20 cellular contexts compared by ENCODE assay signal in genomic region chr16:87351320-87351698, GRCh38. TPM values are rescaled to one million over a fixed set of nuclear protein-coding genes. Genes with fewer than 3 reads are reported as not detected.
A peak's percentile ranks its signal among the peaks of the same experiment; 100 is the strongest.
DNase-seq lines count a peak whose midpoint lies in the region; ATAC-seq and TF ChIP-seq lines count a peak whose summit lies in the region.
"Had no signal": no experiment of that assay in that cellular context is flagged by ENCODE, and none has a peak within 500 bp of the region (broad histone marks: within the 10 kb centered on the region; RNA-seq: fewer than 3 reads in every experiment).

No MANE protein-coding gene starts in this region.

- no peak overlapping the region for H2BK5ac ChIP-seq in mesenchymal stem cell (ENCODE audit: low read depth, low read length, poor library complexity, severe bottlenecking)

- no peak overlapping the region for H2AFZ ChIP-seq in mesenchymal stem cell (ENCODE audit: low read depth, low read length)
- H2AFZ ChIP-seq: parathyroid adenoma had no signal

- peaks cover 41 to 52% of the 10 kb centered on the region in 2 experiments for H3K36me3 ChIP-seq in mesenchymal stem cell (ENCODE audit: control insufficient read depth in 1 of 2, insufficient read depth in 2 of 2, low read depth in 1 of 2, low read length in 2 of 2)
- H3K36me3 ChIP-seq in thoracic aorta, result peaks cover 13% of the 10 kb centered on the region

- H3K18ac ChIP-seq in mesenchymal stem cell (ENCODE audit: low read depth in 1 of 2, low read length in 2 of 2), result no peak overlapping the region

- H3K9me3 ChIP-seq in mesenchymal stem cell (ENCODE audit: control insufficient read depth, low read length), result no peaks in the 10 kb centered on the region
- H3K9me3 ChIP-seq in thoracic aorta, result no peaks in the 10 kb centered on the region
- H3K9me3 ChIP-seq: BLaER1 treated with 17β-estradiol and CSF1 and Interleukin-3, amounts not matched to agents 10 nM and 100 nM; body of pancreas; heart left ventricle; transverse colon had no signal

- H3K79me1 ChIP-seq in mesenchymal stem cell (replicated peaks; ENCODE audit: low read length, poor library complexity, severe bottlenecking), result peaks cover 51% of the 10 kb centered on the region

- H3K27me3 ChIP-seq in mesenchymal stem cell (ENCODE audit: control insufficient read depth in 1 of 2, insufficient read depth in 1 of 2, low read length in 2 of 2) (no peaks in the 10 kb centered on the region), thoracic aorta (replicated peaks; ENCODE audit: insufficient read depth) (no peaks in the 10 kb centered on the region)
- H3K27me3 ChIP-seq: body of pancreas, heart left ventricle, transverse colon had no signal

- H4K91ac ChIP-seq in mesenchymal stem cell (ENCODE audit: low read length), result no peak overlapping the region

- H3K4me2 ChIP-seq in mesenchymal stem cell (ENCODE audit: low read length, poor library complexity, severe bottlenecking), result no peak overlapping the region
- H3K4me2 ChIP-seq: BLaER1 treated with 17β-estradiol and CSF1 and Interleukin-3, amounts not matched to agents 10 nM and 100 nM had no signal

- H3K14ac ChIP-seq in mesenchymal stem cell (ENCODE audit: low read length in 2 of 2), result no peak overlapping the region

- H3K4me1 ChIP-seq in mesenchymal stem cell (ENCODE audit: control insufficient read depth, insufficient read depth, low read depth, low read length) (peaks cover 7% of the 10 kb centered on the region), thoracic aorta (ENCODE audit: control insufficient read depth in 1 of 2, low read depth in 2 of 2) (peaks cover 4 to 18% of the 10 kb centered on the region in 2 donors)
- H3K4me1 ChIP-seq: body of pancreas, parathyroid adenoma had no signal

- H2BK15ac ChIP-seq in mesenchymal stem cell (ENCODE audit: low read depth, poor library complexity, severe bottlenecking), result no peak overlapping the region

- TF ChIP-seq CTCF in thoracic aorta (IDR thresholded peaks at IDR 0.05), result no peak

- H4K8ac ChIP-seq in mesenchymal stem cell (ENCODE audit: low read length), result no peak overlapping the region

- H2BK120ac ChIP-seq in mesenchymal stem cell (ENCODE audit: low read depth, low read length), result no peak overlapping the region

- peak overlapping the region; percentile 68 for H3K9ac ChIP-seq in mesenchymal stem cell (ENCODE audit: low read length)
- H3K9ac ChIP-seq: parathyroid adenoma had no signal

- no peak overlapping the region for H3K23ac ChIP-seq in mesenchymal stem cell (ENCODE audit: low read length in 2 of 2)

- 57% methylated on average over 9 of the region's 9 CpGs for WGBS in mesenchymal stem cell

- peak; percentile 35 for DNase-seq in Right ventricle myocardium superior
- DNase-seq in cardiac septum (ENCODE audit: low spot score), result no peak
- no peak for DNase-seq in mesenchymal stem cell
- no peak for DNase-seq in thoracic aorta (ENCODE audit: low spot score)
- DNase-seq in activated gamma-delta T cell (lab: John Stamatoyannopoulos, UW), result no peak
- DNase-seq in HPDE6-E6E7 (ENCODE audit: extremely low spot score), result no peak
- no peak for DNase-seq in NK-92 treated with Interleukin-12 subunit alpha and Interleukin-12 subunit beta, amount 100 ng/mL, for 24 hours (lab: John Stamatoyannopoulos, UW)
- DNase-seq: activated CD4-positive, alpha-beta T cell treated with anti-CD3 and anti-CD28 coated beads, Interleukin-2, amount 50 U/mL, for 48 hours; body of pancreas; dermis blood vessel endothelial cell; DMS153; immature natural killer cell; transverse colon had no signal

- intact Hi-C loops in Right ventricle myocardium superior (cut with DNase I) (no loop called here), cardiac septum (cut with DNase I) (no loop called here)

- peak overlapping the region in 1 of 2 experiments; percentile 68 for H3K4me3 ChIP-seq in mesenchymal stem cell (ENCODE audit: insufficient read depth in 1 of 2, low read depth in 1 of 2, low read length in 2 of 2)
- H3K4me3 ChIP-seq in thoracic aorta, result peak overlapping the region; percentile 49
- H3K4me3 ChIP-seq: BLaER1 treated with 17β-estradiol and CSF1 and Interleukin-3, amounts not matched to agents 10 nM and 100 nM; body of pancreas; lung; transverse colon had no signal

- ATAC-seq in Right ventricle myocardium superior (ENCODE audit: poor library complexity) (peak; percentile 34), thoracic aorta (ENCODE audit: insufficient number of reproducible peaks, low FRiP score, low read depth) (no peak)
- ATAC-seq: body of pancreas; stimulated activated effector memory CD8-positive, alpha-beta T cell treated with anti-CD3 and anti-CD28 coated beads, Interleukin-12 subunit alpha, Interleukin-12 subunit beta, amount 100 ng/mL, for 72 hours had no signal

- H2BK12ac ChIP-seq in mesenchymal stem cell (ENCODE audit: low read length in 2 of 2), result no peak overlapping the region

- H2AK5ac ChIP-seq in mesenchymal stem cell (ENCODE audit: low read length, severe bottlenecking), result no peak overlapping the region

- peak overlapping the region; percentile 11 for H3K27ac ChIP-seq in angular gyrus (ENCODE audit: low read depth, low read length)
- no peak overlapping the region for H3K27ac ChIP-seq in mesenchymal stem cell (ENCODE audit: low read length, poor library complexity, severe bottlenecking)
- H3K27ac ChIP-seq in thoracic aorta, result no peak overlapping the region
- H3K27ac ChIP-seq: BLaER1 treated with 17β-estradiol and CSF1 and Interleukin-3, amounts not matched to agents 10 nM and 100 nM; body of pancreas; heart left ventricle; parathyroid adenoma; RWPE1; transverse colon had no signal

- H3K4ac ChIP-seq in mesenchymal stem cell (ENCODE audit: low read depth in 1 of 2, low read length in 2 of 2), result no peak overlapping the region

RNA-seq across cellular contexts. Expression of gene FBXO31, which starts 32.3 kb away (rescaled TPM):
- 78.9 TPM for total RNA-seq in Right ventricle myocardium superior
- total RNA-seq in cardiac septum, result 73.9 TPM
- 14.6 TPM for polyA plus RNA-seq in mesenchymal stem cell (2013, experiment 1 of 2)
- 15.2 TPM for polyA plus RNA-seq in mesenchymal stem cell (2013, experiment 2 of 2)
- total RNA-seq in thoracic aorta, result 100 to 1,000 TPM in 1 of 2 donors, 10 to 100 TPM in 1; 57.9 to 161 TPM

RNA-seq across cellular contexts. Expression of gene C16orf95, which starts 34.1 kb away (rescaled TPM):
- 2.1 TPM for total RNA-seq in Right ventricle myocardium superior
- 3.2 TPM for total RNA-seq in cardiac septum
- 3.7 TPM for polyA plus RNA-seq in mesenchymal stem cell (2013, experiment 1 of 2)
- 3.9 TPM for polyA plus RNA-seq in mesenchymal stem cell (2013, experiment 2 of 2)
- total RNA-seq in thoracic aorta, result 1 to 10 TPM in 1 of 2 donors, not detected in 1; 2.7 TPM

RNA-seq across cellular contexts. Expression of gene MAP1LC3B, which starts 40.8 kb away (rescaled TPM):
- 118 TPM for total RNA-seq in Right ventricle myocardium superior
- total RNA-seq in cardiac septum, result 113 TPM
- polyA plus RNA-seq in mesenchymal stem cell (2013, experiment 1 of 2), result 102 TPM
- polyA plus RNA-seq in mesenchymal stem cell (2013, experiment 2 of 2), result 105 TPM
- total RNA-seq in thoracic aorta, result 10 to 100 TPM; 65.4 to 80.4 TPM
